In genomic region chr12:25981597-25981996, GRCh38 we compare ENCODE assay signal across 23 cellular contexts.
"Had no signal": no experiment of that assay in that cellular context is flagged by ENCODE, and none has a peak within 500 bp of the region (broad histone marks: within the 10 kb centered on the region; RNA-seq: fewer than 3 reads in every experiment).

No MANE protein-coding gene starts in this region.

- H3K9me3 ChIP-seq: MG63, SJSA1 had no signal

- H3K36me3 ChIP-seq: MG63 had no signal

- H3K4me3 ChIP-seq: MG63, SJSA1, SK-N-MC had no signal

- DNase-seq: Karpas-422, KG1, MG63, NCI-H1092, NCI-H1105 treated with DMSO at 0.1 percent for 48 hours, NCI-H1417 treated with DMSO at 0.1 percent for 48 hours, NCI-H146, NCI-H1694 treated with DMSO at 0.1 percent for 48 hours, NCI-H1930, NCI-H2081, NCI-H2107, NCI-H2171, NCI-H226, NCI-H446, NCI-H510A, NCI-H524 treated with DMSO at 0.1 percent for 48 hours, Right ventricle myocardium superior, RPMI8226, SIG-M5 had no signal

- H3K27me3 ChIP-seq: MG63, SJSA1 had no signal

- H3K27ac ChIP-seq: HL-60, SJSA1, SK-N-MC had no signal

- FAIRE-seq: RCC 7860 had no signal
